In the genomic region with DNA sequence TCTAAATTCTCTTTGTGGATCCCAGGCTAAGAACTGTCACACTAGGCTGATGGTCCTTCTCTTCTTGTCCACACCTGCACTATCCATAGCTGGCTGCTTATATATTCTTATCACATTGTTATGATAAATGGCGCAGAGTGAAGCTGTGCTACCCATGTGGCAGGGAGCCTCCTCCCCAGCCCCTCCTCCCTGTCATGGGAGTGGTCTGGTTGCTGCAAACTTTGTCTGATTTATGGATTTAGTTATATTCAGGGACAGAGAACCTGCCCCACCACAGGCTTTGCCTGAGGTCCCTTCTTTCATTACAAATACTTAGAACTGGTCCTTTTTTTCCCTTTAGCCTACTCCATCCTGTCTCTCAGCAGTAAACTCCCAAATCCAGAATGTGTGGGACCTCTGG, we compare ENCODE assay signal across 23 cellular contexts. TPM values are rescaled to one million over a fixed set of nuclear protein-coding genes. Genes with fewer than 3 reads are reported as not detected.
DNase-seq lines count a peak whose midpoint lies in the region; ATAC-seq and TF ChIP-seq lines count a peak whose summit lies in the region.
"Had no signal": no experiment of that assay in that cellular context is flagged by ENCODE, and none has a peak within 500 bp of the region (broad histone marks: within the 10 kb centered on the region; RNA-seq: fewer than 3 reads in every experiment).

No MANE protein-coding gene starts in this region.

- POLR2A ChIA-PET in SK-N-SH (lab: Yijun Ruan, JAX): no interaction called here

- H3K27ac ChIP-seq in SK-N-SH (ENCODE audit: low read depth in 2 of 2, low read length in 1 of 2) (no peak overlapping the region), stomach smooth muscle (ENCODE audit: low read length) (peak overlapping the region; percentile 76)
- H3K27ac ChIP-seq: 22Rv1, KMS-11, SK-N-MC had no signal

- no peak overlapping the region for H2AFZ ChIP-seq in SK-N-SH (ENCODE audit: low read depth)
- H2AFZ ChIP-seq: GM23338 had no signal

- WGBS in SK-N-SH (ENCODE audit: low lambda C conversion rate): 92% methylated on average over 1 of the region's 1 CpG

- peak; percentile 47 for DNase-seq in SK-N-SH
- DNase-seq in OCI-M1 (lab: John Stamatoyannopoulos, UW): peak; percentile 9
- DNase-seq in islet precursor cell: peak; percentile 2
- DNase-seq: Calu3, DMS79 treated with DMSO at 0.1 percent for 48 hours, GF-D8, H9, IMR-90, MM.1S, NCI-H2029, NCI-H2227 treated with DMSO at 0.1 percent for 48 hours, NCI-H526 treated with DMSO at 0.1 percent for 48 hours, RPMI8226, SHP77 treated with DMSO at 0.1 percent for 48 hours had no signal

- no peaks in the 10 kb centered on the region for H3K27me3 ChIP-seq in SK-N-SH (ENCODE audit: insufficient read depth)
- no peaks in the 10 kb centered on the region for H3K27me3 ChIP-seq in stomach smooth muscle (ENCODE audit: control insufficient read depth in 1 of 2, insufficient read depth in 2 of 2, low read length in 2 of 2)

- H3F3A ChIP-seq in SK-N-SH (replicated peaks; ENCODE audit: insufficient read depth): no peaks in the 10 kb centered on the region

- TF ChIP-seq CTCF in SK-N-SH (IDR thresholded peaks at IDR 0.05): no peak

- H3K4me1 ChIP-seq in SK-N-SH (ENCODE audit: control insufficient read depth in 1 of 2, insufficient read depth in 2 of 2, low read depth in 1 of 2, low read length in 1 of 2): peaks cover 0 to 17% of the 10 kb centered on the region in 2 experiments; a peak in 2 of 4 replicates
- H3K4me1 ChIP-seq in stomach smooth muscle (ENCODE audit: control insufficient read depth, insufficient read depth, low read length): peaks cover 35% of the 10 kb centered on the region

- H3K4me3 ChIP-seq in SK-N-SH (ENCODE audit: low read depth in 2 of 2, low read length in 1 of 2) (no peak overlapping the region), stomach smooth muscle (ENCODE audit: low read length in 2 of 2) (no peak overlapping the region)
- H3K4me3 ChIP-seq: GM23338, SK-N-MC had no signal

- no peaks in the 10 kb centered on the region for H3K79me2 ChIP-seq in SK-N-SH (ENCODE audit: insufficient read depth)

- no peaks in the 10 kb centered on the region for H4K20me1 ChIP-seq in SK-N-SH (ENCODE audit: insufficient read depth)

- H3K4me2 ChIP-seq in SK-N-SH: no peak overlapping the region
- H3K4me2 ChIP-seq: GM23338, KMS-11 had no signal

- ATAC-seq in SK-N-SH treated with all-trans-retinoic acid at 6 μM for 48 hours: no peak
- ATAC-seq in GM18519 (IDR thresholded peaks at IDR 0.05; ENCODE audit: low FRiP score, unreplicated experiment): no peak
- ATAC-seq in GM21723 (IDR thresholded peaks at IDR 0.05; ENCODE audit: unreplicated experiment): no peak
- no peak for ATAC-seq in GM18867 (IDR thresholded peaks at IDR 0.05; ENCODE audit: unreplicated experiment)
- ATAC-seq: GM23338 had no signal

- H3K36me3 ChIP-seq in SK-N-SH (replicated peaks in 1 of 2; ENCODE audit: control insufficient read depth in 1 of 2, insufficient read depth in 2 of 2, low read length in 1 of 2): no peaks in the 10 kb centered on the region
- H3K36me3 ChIP-seq in stomach smooth muscle (ENCODE audit: control insufficient read depth in 2 of 2, insufficient read depth in 2 of 2, low read length in 2 of 2): peaks cover 6 to 28% of the 10 kb centered on the region in 2 donors

- no peak for TF ChIP-seq EP300 in SK-N-SH (IDR thresholded peaks at IDR 0.05; ENCODE audit: borderline replicate concordance in 1 of 2, low read depth in 1 of 2, low read length in 1 of 2)

- H3K9me3 ChIP-seq in SK-N-SH: no peaks in the 10 kb centered on the region
- H3K9me3 ChIP-seq in stomach smooth muscle (ENCODE audit: control insufficient read depth in 2 of 2, low read length in 2 of 2): no peaks in the 10 kb centered on the region

- no peaks in the 10 kb centered on the region for H3K9me2 ChIP-seq in SK-N-SH

- CTCF ChIA-PET in SK-N-SH (lab: Yijun Ruan, JAX): interaction anchor here (1.0 to 1.1 kb wide), 2 partner anchors 210 to 373 kb away, joined by 3 read pairs; no protein-coding TSS in a partner anchor

- no peak overlapping the region for H3K9ac ChIP-seq in SK-N-SH
- H3K9ac ChIP-seq in stomach smooth muscle (ENCODE audit: low read length in 2 of 2): no peak overlapping the region
- H3K9ac ChIP-seq: KMS-11 had no signal

- no peak for TF ChIP-seq RAD21 in SK-N-SH (IDR thresholded peaks at IDR 0.05; ENCODE audit: low read length)

TF ChIP-seq in SK-N-SH, 30 proteins besides CTCF, POLR2A, EP300 and RAD21:
- no peak for TF ChIP-seq RCOR1 (IDR thresholded peaks at IDR 0.05; ENCODE audit: low read length)
- TF ChIP-seq TEAD4 (IDR thresholded peaks at IDR 0.05; ENCODE audit: borderline replicate concordance, insufficient read depth): no peak
- TF ChIP-seq, protein P1, sequence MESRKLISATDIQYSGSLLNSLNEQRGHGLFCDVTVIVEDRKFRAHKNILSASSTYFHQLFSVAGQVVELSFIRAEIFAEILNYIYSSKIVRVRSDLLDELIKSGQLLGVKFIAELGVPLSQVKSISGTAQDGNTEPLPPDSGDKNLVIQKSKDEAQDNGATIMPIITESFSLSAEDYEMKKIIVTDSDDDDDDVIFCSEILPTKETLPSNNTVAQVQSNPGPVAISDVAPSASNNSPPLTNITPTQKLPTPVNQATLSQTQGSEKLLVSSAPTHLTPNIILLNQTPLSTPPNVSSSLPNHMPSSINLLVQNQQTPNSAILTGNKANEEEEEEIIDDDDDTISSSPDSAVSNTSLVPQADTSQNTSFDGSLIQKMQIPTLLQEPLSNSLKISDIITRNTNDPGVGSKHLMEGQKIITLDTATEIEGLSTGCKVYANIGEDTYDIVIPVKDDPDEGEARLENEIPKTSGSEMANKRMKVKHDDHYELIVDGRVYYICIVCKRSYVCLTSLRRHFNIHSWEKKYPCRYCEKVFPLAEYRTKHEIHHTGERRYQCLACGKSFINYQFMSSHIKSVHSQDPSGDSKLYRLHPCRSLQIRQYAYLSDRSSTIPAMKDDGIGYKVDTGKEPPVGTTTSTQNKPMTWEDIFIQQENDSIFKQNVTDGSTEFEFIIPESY (IDR thresholded peaks at IDR 0.05; ENCODE audit: borderline replicate concordance, low read depth): no peak
- TF ChIP-seq FOXM1 (IDR thresholded peaks at IDR 0.05; ENCODE audit: low read depth): no peak
- TF ChIP-seq EZH2phosphoT487 (IDR thresholded peaks at IDR 0.05; ENCODE audit: borderline replicate concordance, low read depth): no peak
- TF ChIP-seq GATA2 (CRISPR knock-in tag; IDR thresholded peaks at IDR 0.05): no peak

TF ChIP-seq in SK-N-SH treated with all-trans-retinoic acid at 6 μM for 48 hours, 23 proteins besides CTCF, POLR2A, EP300 and RAD21:
- TF ChIP-seq SNAI2 (CRISPR knock-in tag; IDR thresholded peaks at IDR 0.05) (no peak), PPARA (CRISPR knock-in tag; IDR thresholded peaks at IDR 0.05; ENCODE audit: borderline replicate concordance) (no peak), OSR1 (CRISPR knock-in tag; IDR thresholded peaks at IDR 0.05) (no peak), RARB (CRISPR knock-in tag; IDR thresholded peaks at IDR 0.05) (no peak), ARNTL (CRISPR knock-in tag; IDR thresholded peaks at IDR 0.05; ENCODE audit: borderline replicate concordance, low read depth) (no peak), CSDC2 (CRISPR knock-in tag; IDR thresholded peaks at IDR 0.05) (no peak), BACH2 (CRISPR knock-in tag; IDR thresholded peaks at IDR 0.05; ENCODE audit: borderline replicate concordance) (no peak), GLIS3 (CRISPR knock-in tag; IDR thresholded peaks at IDR 0.05) (no peak), ZNF565 (CRISPR knock-in tag; conservative IDR thresholded peaks at IDR 0.05; ENCODE audit: low read depth) (no peak), TCF4 (CRISPR knock-in tag; IDR thresholded peaks at IDR 0.05; ENCODE audit: borderline replicate concordance) (no peak)
- TF ChIP-seq, protein P2, sequence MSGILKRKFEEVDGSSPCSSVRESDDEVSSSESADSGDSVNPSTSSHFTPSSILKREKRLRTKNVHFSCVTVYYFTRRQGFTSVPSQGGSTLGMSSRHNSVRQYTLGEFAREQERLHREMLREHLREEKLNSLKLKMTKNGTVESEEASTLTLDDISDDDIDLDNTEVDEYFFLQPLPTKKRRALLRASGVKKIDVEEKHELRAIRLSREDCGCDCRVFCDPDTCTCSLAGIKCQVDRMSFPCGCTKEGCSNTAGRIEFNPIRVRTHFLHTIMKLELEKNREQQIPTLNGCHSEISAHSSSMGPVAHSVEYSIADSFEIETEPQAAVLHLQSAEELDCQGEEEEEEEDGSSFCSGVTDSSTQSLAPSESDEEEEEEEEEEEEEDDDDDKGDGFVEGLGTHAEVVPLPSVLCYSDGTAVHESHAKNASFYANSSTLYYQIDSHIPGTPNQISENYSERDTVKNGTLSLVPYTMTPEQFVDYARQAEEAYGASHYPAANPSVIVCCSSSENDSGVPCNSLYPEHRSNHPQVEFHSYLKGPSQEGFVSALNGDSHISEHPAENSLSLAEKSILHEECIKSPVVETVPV (CRISPR knock-in tag; IDR thresholded peaks at IDR 0.05): no peak

RNA-seq across cellular contexts. Expression of gene PTGFRN, which starts 37.4 kb away (rescaled TPM):
- polyA plus RNA-seq in SK-N-SH (2012; rRNA removed): 20.7 and 22.4 TPM in 2 replicates
- 23.2 and 25.5 TPM in 2 replicates for polyA plus RNA-seq in SK-N-SH (2012; cell fraction: cytosol; rRNA removed)
- 10.0 and 12.4 TPM in 2 replicates for polyA plus RNA-seq in SK-N-SH (2012; cell fraction: nucleus; rRNA removed)

RNA-seq across cellular contexts. Expression of gene CD101, which starts 54.5 kb away (rescaled TPM):
- polyA plus RNA-seq in SK-N-SH (2012; rRNA removed): 0.08 and 0.16 TPM in 2 replicates
- 0.06 and 0.09 TPM in 2 replicates for polyA plus RNA-seq in SK-N-SH (2012; cell fraction: cytosol; rRNA removed)
- 0.15 and 0.57 TPM in 2 replicates for polyA plus RNA-seq in SK-N-SH (2012; cell fraction: nucleus; rRNA removed)
- polyA plus RNA-seq: IMR-90 had no signal
